26 cellular contexts compared by ENCODE assay signal in the genomic region with DNA sequence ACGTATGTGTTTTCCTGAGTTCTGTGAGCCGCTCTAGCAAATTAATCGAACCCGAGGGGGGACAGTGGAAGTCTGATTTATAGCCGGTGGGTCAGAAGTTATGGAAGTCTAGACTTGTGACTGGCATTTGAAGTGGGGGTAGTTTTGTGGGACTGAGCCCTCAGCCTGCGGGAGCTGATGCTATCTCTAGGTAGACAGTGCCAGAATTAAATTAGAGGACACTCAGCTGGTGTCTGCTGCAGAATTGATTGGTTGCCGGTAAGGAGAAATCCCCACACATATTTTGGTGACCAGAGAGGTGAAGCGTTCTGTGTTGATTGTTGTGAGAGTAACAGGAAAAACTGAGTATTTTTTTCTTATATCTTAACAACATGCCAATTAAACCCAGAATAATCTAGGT.
"Had no signal": no experiment of that assay in that cellular context is flagged by ENCODE, and none has a peak within 500 bp of the region (broad histone marks: within the 10 kb centered on the region; RNA-seq: fewer than 3 reads in every experiment).

No MANE protein-coding gene starts in this region.

- H3K4me3 ChIP-seq: pancreas, psoas muscle, right lobe of liver, sigmoid colon, stomach, thoracic aorta, thyroid gland, tibial nerve, upper lobe of left lung, vagina had no signal

- H3K9me3 Mint-ChIP-seq: natural killer cell treated with Interleukin-12 subunit alpha and Interleukin-12 subunit beta and Interleukin-15 and Interleukin-18, amount 100 ng/mL, for 72 hours; nephron progenitor cell; neural crest cell; stimulated activated effector memory CD8-positive, alpha-beta T cell treated with anti-CD3 and anti-CD28 coated beads, Interleukin-12 subunit alpha, Interleukin-12 subunit beta, amount 100 ng/mL, for 72 hours; stimulated activated naive B cell treated with anti-CD40 and anti-IgM and Interleukin-4, amounts not matched to agents 10 μg/mL and 1 μg/mL and 100 μg/mL, for 72 hours; stimulated activated naive CD8-positive, alpha-beta T cell treated with anti-CD3 and anti-CD28 coated beads, Interleukin-15, Interleukin-2, amounts not matched to agents 100 ng/mL and 50 ng/mL, for 24 hours had no signal

- H3K9me3 ChIP-seq: neutrophil, pancreas, psoas muscle, right lobe of liver, sigmoid colon, stomach, thoracic aorta, thyroid gland, tibial nerve, upper lobe of left lung, vagina had no signal

- ATAC-seq: natural killer cell treated with Interleukin-12 subunit alpha and Interleukin-12 subunit beta and Interleukin-15 and Interleukin-18, amount 100 ng/mL, for 72 hours; pancreas; psoas muscle; right cardiac atrium; right lobe of liver; stimulated activated effector memory CD8-positive, alpha-beta T cell treated with anti-CD3 and anti-CD28 coated beads, Interleukin-12 subunit alpha, Interleukin-12 subunit beta, amount 100 ng/mL, for 72 hours; stimulated activated naive B cell treated with anti-CD40 and anti-IgM and Interleukin-4, amounts not matched to agents 10 μg/mL and 1 μg/mL and 100 μg/mL, for 72 hours had no signal

- DNase-seq: nephron progenitor cell; nucleus accumbens; pancreas; psoas muscle; right cardiac atrium; right lobe of liver; sigmoid colon; small intestine; stimulated activated CD4-positive, alpha-beta T cell treated with anti-CD3 and anti-CD28 coated beads, Interleukin-15, amount 100 ng/mL, for 24 hours; stimulated activated CD4-positive, alpha-beta T cell treated with anti-CD3 and anti-CD28 coated beads, Interleukin-2, amount 100 ng/mL, for 24 hours; stimulated activated CD4-positive, alpha-beta T cell treated with anti-CD3 and anti-CD28 coated beads, Interleukin-2, amount 100 ng/mL, for 48 hours; stimulated activated CD4-positive, alpha-beta T cell treated with anti-CD3 and anti-CD28 coated beads, Interleukin-4, amount 100 ng/mL, for 24 hours; stimulated activated naive B cell treated with anti-CD40 and anti-IgM and Interleukin-4, amounts not matched to agents 10 μg/mL and 1 μg/mL and 100 μg/mL, for 72 hours; stimulated activated naive CD4-positive, alpha-beta T cell treated with Interleukin-2 at 50 U/mL for 16 hours; stomach; thyroid gland; trophoblast cell; upper lobe of left lung had no signal

- H3K4me1 Mint-ChIP-seq: nephron progenitor cell; neural crest cell; stimulated activated effector memory CD8-positive, alpha-beta T cell treated with anti-CD3 and anti-CD28 coated beads, Interleukin-12 subunit alpha, Interleukin-12 subunit beta, amount 100 ng/mL, for 72 hours; stimulated activated naive B cell treated with anti-CD40 and anti-IgM and Interleukin-4, amounts not matched to agents 10 μg/mL and 1 μg/mL and 100 μg/mL, for 72 hours had no signal

- H3K4me3 Mint-ChIP-seq: natural killer cell treated with Interleukin-12 subunit alpha and Interleukin-12 subunit beta and Interleukin-15 and Interleukin-18, amount 100 ng/mL, for 72 hours; nephron progenitor cell; neural crest cell; stimulated activated effector memory CD8-positive, alpha-beta T cell treated with anti-CD3 and anti-CD28 coated beads, Interleukin-12 subunit alpha, Interleukin-12 subunit beta, amount 100 ng/mL, for 72 hours; stimulated activated naive B cell treated with anti-CD40 and anti-IgM and Interleukin-4, amounts not matched to agents 10 μg/mL and 1 μg/mL and 100 μg/mL, for 72 hours; stimulated activated naive CD8-positive, alpha-beta T cell treated with anti-CD3 and anti-CD28 coated beads, Interleukin-15, Interleukin-2, amounts not matched to agents 100 ng/mL and 50 ng/mL, for 24 hours had no signal

- H3K27ac Mint-ChIP-seq: natural killer cell treated with Interleukin-12 subunit alpha and Interleukin-12 subunit beta and Interleukin-15 and Interleukin-18, amount 100 ng/mL, for 72 hours; nephron progenitor cell; stimulated activated effector memory CD8-positive, alpha-beta T cell treated with anti-CD3 and anti-CD28 coated beads, Interleukin-12 subunit alpha, Interleukin-12 subunit beta, amount 100 ng/mL, for 72 hours; stimulated activated naive B cell treated with anti-CD40 and anti-IgM and Interleukin-4, amounts not matched to agents 10 μg/mL and 1 μg/mL and 100 μg/mL, for 72 hours; stimulated activated naive CD8-positive, alpha-beta T cell treated with anti-CD3 and anti-CD28 coated beads, Interleukin-15, Interleukin-2, amounts not matched to agents 100 ng/mL and 50 ng/mL, for 24 hours had no signal

- H3K36me3 Mint-ChIP-seq: natural killer cell treated with Interleukin-12 subunit alpha and Interleukin-12 subunit beta and Interleukin-15 and Interleukin-18, amount 100 ng/mL, for 72 hours; stimulated activated effector memory CD8-positive, alpha-beta T cell treated with anti-CD3 and anti-CD28 coated beads, Interleukin-12 subunit alpha, Interleukin-12 subunit beta, amount 100 ng/mL, for 72 hours; stimulated activated naive B cell treated with anti-CD40 and anti-IgM and Interleukin-4, amounts not matched to agents 10 μg/mL and 1 μg/mL and 100 μg/mL, for 72 hours had no signal

- H3K4me1 ChIP-seq: pancreas, psoas muscle, right lobe of liver, sigmoid colon, stomach, thyroid gland, tibial nerve, upper lobe of left lung, vagina had no signal

- H3K27ac ChIP-seq: neutrophil, pancreas, psoas muscle, right lobe of liver, sigmoid colon, stomach, thoracic aorta, thyroid gland, tibial nerve, upper lobe of left lung, vagina had no signal

- H3K36me3 ChIP-seq: neutrophil, pancreas, right lobe of liver, sigmoid colon, stomach, thoracic aorta, thyroid gland, tibial nerve, upper lobe of left lung, vagina had no signal

- H3K27me3 ChIP-seq: neutrophil, right lobe of liver, sigmoid colon, stomach, thyroid gland, tibial nerve, upper lobe of left lung, vagina had no signal
